In the genomic region with DNA sequence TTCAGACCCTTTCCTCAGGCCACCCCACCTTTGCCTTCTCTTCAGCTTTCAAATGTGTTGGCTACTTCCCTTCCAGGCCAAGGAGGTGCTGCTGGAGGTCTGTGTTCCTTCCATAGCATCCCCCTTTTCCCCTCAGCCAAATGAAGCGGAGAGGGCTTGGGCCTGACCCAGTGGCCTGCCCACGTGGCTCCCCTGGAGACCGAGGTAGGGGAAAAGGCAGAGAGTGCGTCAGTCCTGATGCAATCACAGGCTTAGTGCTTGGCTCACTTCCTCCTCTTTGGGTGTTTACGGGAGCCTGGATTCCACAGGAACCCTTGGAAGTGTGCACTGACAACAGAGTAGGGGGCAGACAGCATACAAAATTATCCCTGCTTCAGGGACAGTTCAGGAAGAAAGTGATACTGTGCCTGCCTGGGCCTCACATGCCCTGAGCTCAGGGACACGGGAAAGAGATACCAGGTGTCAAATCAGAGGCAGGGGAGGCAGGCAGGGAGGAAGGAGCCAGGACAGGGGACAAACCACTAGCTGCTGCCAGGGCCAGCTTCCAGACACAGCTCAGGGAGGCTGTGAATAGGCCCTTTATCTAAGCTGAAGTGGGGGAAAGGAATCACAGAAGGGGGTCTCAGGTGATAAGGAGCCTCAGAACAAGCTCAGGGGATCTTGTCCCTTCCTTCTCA, we compare ENCODE assay signal across 8 cellular contexts. TPM values are rescaled to one million over a fixed set of nuclear protein-coding genes. Genes with fewer than 3 reads are reported as not detected.
A peak's percentile ranks its signal among the peaks of the same experiment; 100 is the strongest.
DNase-seq lines count a peak whose midpoint lies in the region; TF ChIP-seq lines count a peak whose summit lies in the region.

No MANE protein-coding gene starts in this region.

- no peak overlapping the region for H3K4me2 ChIP-seq in Loucy (ENCODE audit: low read depth, low read length, poor library complexity, severe bottlenecking)

- no peaks in the 10 kb centered on the region for H3K9me2 ChIP-seq in Loucy (replicated peaks; ENCODE audit: low read depth, low read length)

- H3K4me3 ChIP-seq in Loucy (ENCODE audit: low read length, poor library complexity, severe bottlenecking) (no peak overlapping the region), iPS-18a (ENCODE audit: low read length) (no peak overlapping the region), skeletal muscle cell (ENCODE audit: low read depth, low read length) (no peak overlapping the region)

- H3K9ac ChIP-seq in Loucy (ENCODE audit: low read depth, low read length, poor library complexity, severe bottlenecking) (peak overlapping the region; percentile 4), iPS-18a (ENCODE audit: low read length) (no peak overlapping the region)

- intact Hi-C loops in CD14-positive monocyte (cut with micrococcal nuclease) = loop anchor here in 1 of 2 donors (5.0 kb wide), 2 partner anchors 32 to 67 kb away; no protein-coding TSS in a partner anchor

- H3K27me3 ChIP-seq in Loucy (ENCODE audit: insufficient read depth, low read length, poor library complexity, severe bottlenecking) (no peaks in the 10 kb centered on the region), iPS-18a (ENCODE audit: control insufficient read depth, insufficient read depth, low read length) (no peaks in the 10 kb centered on the region)

- peaks cover 78% of the 10 kb centered on the region for H3K4me1 Mint-ChIP-seq in CD14-positive monocyte

- H3K4me3 Mint-ChIP-seq in CD14-positive monocyte = peak overlapping the region; percentile 10 to 79

- peak overlapping the region; percentile 9 for H3K27ac ChIP-seq in iPS-18a (ENCODE audit: low read length)

- peak overlapping the region; percentile 1; the same call in 1 of the 2 replicates for H2AFZ ChIP-seq in Loucy (ENCODE audit: low read length)

- no peaks in the 10 kb centered on the region for H3K36me3 ChIP-seq in Loucy (ENCODE audit: insufficient read depth, low read length)
- no peaks in the 10 kb centered on the region for H3K36me3 ChIP-seq in iPS-18a (ENCODE audit: control insufficient read depth, low read depth, low read length)

- TF ChIP-seq CTCF in CD14-positive monocyte (IDR thresholded peaks at IDR 0.05) (no peak), Loucy (conservative IDR thresholded peaks at IDR 0.05; ENCODE audit: low read length) (no peak)

- H3K9me3 ChIP-seq in Loucy (ENCODE audit: insufficient read depth, low read depth, low read length) (no peaks in the 10 kb centered on the region), iPS-18a (ENCODE audit: control insufficient read depth, low read depth, low read length) (no peaks in the 10 kb centered on the region)

- H3F3A ChIP-seq in Loucy (ENCODE audit: low read depth) = peaks cover 12% of the 10 kb centered on the region; the same call in 1 of the 2 replicates

- peaks cover 1 to 8% of the 10 kb centered on the region in 2 donors for H3K36me3 Mint-ChIP-seq in CD14-positive monocyte

- H3K27ac Mint-ChIP-seq in CD14-positive monocyte = peak overlapping the region; percentile 98 to 100 (median 99)

- H3K4me1 ChIP-seq in Loucy (ENCODE audit: insufficient read depth, low read length, poor library complexity, severe bottlenecking) = peaks cover 45% of the 10 kb centered on the region
- H3K4me1 ChIP-seq in iPS-18a (ENCODE audit: control insufficient read depth, low read depth, low read length) = peaks cover 25% of the 10 kb centered on the region

- DNase-seq in CD14-positive monocyte (ENCODE audit: low spot score) (peak; percentile 93), astrocyte of the hippocampus (ENCODE audit: low read depth, low spot score) (peak; percentile 93), skeletal muscle cell (ENCODE audit: low read depth) (peak; percentile 99), NCI-H2107 (lab: John Stamatoyannopoulos, UW) (no peak), NCI-H1436 treated with DMSO at 0.1 percent for 48 hours (lab: John Stamatoyannopoulos, UW) (no peak), NCI-H69 (lab: John Stamatoyannopoulos, UW) (no peak)

- no peaks in the 10 kb centered on the region for H3K79me2 ChIP-seq in Loucy (ENCODE audit: insufficient read depth, low read length)

- no peaks in the 10 kb centered on the region for H3K27me3 Mint-ChIP-seq in CD14-positive monocyte (ENCODE audit: low read depth in 3 of 3)

- peaks cover 0 to 2% (median 0%) of the 10 kb centered on the region in 7 donors for H3K9me3 Mint-ChIP-seq in CD14-positive monocyte

- H4K20me1 ChIP-seq in Loucy (ENCODE audit: insufficient read depth, low read length, poor library complexity, severe bottlenecking) = no peaks in the 10 kb centered on the region

RNA-seq across cellular contexts. Expression of gene PTP4A2, which starts 16.6 kb away (rescaled TPM):
- polyA plus RNA-seq in CD14-positive monocyte = 100 to 1,000 TPM; 294 to 501 TPM

RNA-seq across cellular contexts. Expression of gene KHDRBS1, which starts 58.9 kb away (rescaled TPM):
- polyA plus RNA-seq in CD14-positive monocyte = 10 to 100 TPM; 51.6 to 65.6 TPM

Comparison
In these comparisons a context has a peak if more than half of its experiments do, and no peak if none do; other contexts are left out.
1. DNase-seq: peak in CD14-positive monocyte (single experiment), astrocyte of the hippocampus (single experiment) and skeletal muscle cell (single experiment); none in NCI-H2107 (single experiment), NCI-H1436 treated with DMSO at 0.1 percent for 48 hours (single experiment) and NCI-H69 (single experiment).